Comparison of ENCODE assay signal across 14 cellular contexts in genomic region chr9:114178076-114178475, GRCh38. TPM values are rescaled to one million over a fixed set of nuclear protein-coding genes. Genes with fewer than 3 reads are reported as not detected.
A peak's percentile ranks its signal among the peaks of the same experiment; 100 is the strongest.
DNase-seq lines count a peak whose midpoint lies in the region; ATAC-seq and TF ChIP-seq lines count a peak whose summit lies in the region.
"Had no signal": no experiment of that assay in that cellular context is flagged by ENCODE, and none has a peak within 500 bp of the region (broad histone marks: within the 10 kb centered on the region; RNA-seq: fewer than 3 reads in every experiment).

No MANE protein-coding gene starts in this region.

- H3K27ac ChIP-seq in heart right ventricle, result peak overlapping the region in 9 of 10 donors; percentile 21 to 91 (median 78)
- H3K27ac ChIP-seq in esophagus muscularis mucosa (replicated peaks in 1 of 4), result peak overlapping the region in 3 of 4 donors; percentile 2 to 44 (median 35)
- H3K27ac ChIP-seq in osteoblast (ENCODE audit: low read depth, low read length), result no peak overlapping the region
- peak overlapping the region; percentile 88 for H3K27ac ChIP-seq in vagina
- H3K27ac ChIP-seq in prostate gland, result no peak overlapping the region

- no peaks in the 10 kb centered on the region for H3K79me2 ChIP-seq in osteoblast (ENCODE audit: insufficient read depth, low read length)

- H3K27me3 ChIP-seq in heart right ventricle (no peaks in the 10 kb centered on the region), esophagus muscularis mucosa (peaks cover 0 to 17% (median 0%) of the 10 kb centered on the region in 4 donors), osteoblast (ENCODE audit: insufficient read depth, low read length) (no peaks in the 10 kb centered on the region), vagina (no peaks in the 10 kb centered on the region), prostate gland (replicated peaks; ENCODE audit: insufficient read depth) (no peaks in the 10 kb centered on the region)

- H4K20me1 ChIP-seq in osteoblast (ENCODE audit: insufficient read depth, low read length), result peaks cover 15% of the 10 kb centered on the region

- no peak overlapping the region for H2AFZ ChIP-seq in osteoblast (ENCODE audit: low read length)

- WGBS in heart right ventricle, 2 donors, result 65 to 81% methylated on average over 8 of the region's 8 CpGs
- WGBS in esophagus muscularis mucosa, result 80% methylated on average over 8 of the region's 8 CpGs
- 85% methylated on average over 8 of the region's 8 CpGs for WGBS in prostate gland

- TF ChIP-seq POLR2A in esophagus muscularis mucosa (IDR thresholded peaks at IDR 0.05; ENCODE audit: low read depth), result no peak
- no peak for TF ChIP-seq POLR2A in vagina (IDR thresholded peaks at IDR 0.05)
- TF ChIP-seq POLR2A in prostate gland (IDR thresholded peaks at IDR 0.05), result no peak

- no peaks in the 10 kb centered on the region for H3K9me3 ChIP-seq in heart right ventricle
- H3K9me3 ChIP-seq in esophagus muscularis mucosa, result no peaks in the 10 kb centered on the region
- no peaks in the 10 kb centered on the region for H3K9me3 ChIP-seq in osteoblast (ENCODE audit: low read depth, low read length)
- H3K9me3 ChIP-seq in vagina, result no peaks in the 10 kb centered on the region
- no peaks in the 10 kb centered on the region for H3K9me3 ChIP-seq in prostate gland

- H3K4me3 ChIP-seq in heart right ventricle, result no peak overlapping the region
- H3K4me3 ChIP-seq in esophagus muscularis mucosa, result no peak overlapping the region
- no peak overlapping the region for H3K4me3 ChIP-seq in osteoblast (ENCODE audit: insufficient read depth, low read length)
- no peak overlapping the region for H3K4me3 ChIP-seq in vagina
- no peak overlapping the region for H3K4me3 ChIP-seq in prostate gland

- H3K36me3 ChIP-seq in heart right ventricle, result no peaks in the 10 kb centered on the region
- no peaks in the 10 kb centered on the region for H3K36me3 ChIP-seq in esophagus muscularis mucosa
- no peaks in the 10 kb centered on the region for H3K36me3 ChIP-seq in osteoblast (ENCODE audit: insufficient read depth, low read length)
- no peaks in the 10 kb centered on the region for H3K36me3 ChIP-seq in vagina
- H3K36me3 ChIP-seq in prostate gland, result no peaks in the 10 kb centered on the region

- intact Hi-C loops in heart right ventricle (cut with DNase I) (loop anchor here in 2 of 10 donors (2.0 to 5.0 kb wide), 2 partner anchors 29 to 34 kb away; no protein-coding TSS in a partner anchor), left ventricle myocardium superior (cut with micrococcal nuclease) (no loop called here), esophagus muscularis mucosa (cut with DNase I) (no loop called here), vagina (cut with DNase I) (no loop called here), prostate gland (cut with DNase I) (no loop called here)

- TF ChIP-seq CTCF in heart right ventricle (IDR thresholded peaks at IDR 0.05), result no peak
- no peak for TF ChIP-seq CTCF in esophagus muscularis mucosa (IDR thresholded peaks at IDR 0.05)
- no peak for TF ChIP-seq CTCF in osteoblast (IDR thresholded peaks at IDR 0.05; ENCODE audit: extremely low read depth, low read depth, low read length)
- TF ChIP-seq CTCF in vagina (IDR thresholded peaks at IDR 0.05), result no peak
- TF ChIP-seq CTCF in prostate gland (IDR thresholded peaks at IDR 0.05), result no peak

- H3K4me1 ChIP-seq in heart right ventricle, result peaks cover 26 to 96% (median 78%) of the 10 kb centered on the region in 9 donors
- H3K4me1 ChIP-seq in esophagus muscularis mucosa, result peaks cover 70 to 80% (median 76%) of the 10 kb centered on the region in 4 donors
- peaks cover 24% of the 10 kb centered on the region for H3K4me1 ChIP-seq in osteoblast (ENCODE audit: insufficient read depth, low read length)
- peaks cover 92% of the 10 kb centered on the region for H3K4me1 ChIP-seq in vagina
- H3K4me1 ChIP-seq in prostate gland (replicated peaks), result no peaks in the 10 kb centered on the region

- ATAC-seq in heart right ventricle, result no peak
- no peak for ATAC-seq in left ventricle myocardium superior
- ATAC-seq in HG02852 (IDR thresholded peaks at IDR 0.05; ENCODE audit: unreplicated experiment), result no peak
- ATAC-seq: activated T-cell treated with anti-CD3 and anti-CD28 coated beads, Interleukin-2, amount 50 U/mL, for 72 hours had no signal

- H3K4me2 ChIP-seq in osteoblast (ENCODE audit: insufficient read depth, low read length), result peak overlapping the region; percentile 51

- no peak for DNase-seq in heart right ventricle
- DNase-seq in left ventricle myocardium superior, result no peak
- no peak for DNase-seq in esophagus muscularis mucosa (ENCODE audit: extremely low spot score)
- DNase-seq in osteoblast (ENCODE audit: insufficient read length, low spot score, missing footprints), result no peak
- DNase-seq in vagina (ENCODE audit: extremely low spot score in 2 of 2), result no peak
- DNase-seq in NCI-H2029 (lab: John Stamatoyannopoulos, UW), result no peak
- DNase-seq in prostate gland (ENCODE audit: low spot score), result no peak
- DNase-seq: activated CD8-positive, alpha-beta memory T cell treated with anti-CD3 and anti-CD28 coated beads for 24 hours; activated T-cell treated with anti-CD3 and anti-CD28 coated beads, Interleukin-2, amount 50 U/mL, for 72 hours; Calu3; NCI-H1417 treated with DMSO at 0.1 percent for 48 hours; NCI-H524 treated with DMSO at 0.1 percent for 48 hours; stimulated activated naive CD4-positive, alpha-beta T cell had no signal

- TF ChIP-seq EP300 in esophagus muscularis mucosa (IDR thresholded peaks at IDR 0.05), result no peak

RNA-seq across cellular contexts. Expression of gene COL27A1, which starts 22.7 kb away (rescaled TPM):
- total RNA-seq in heart right ventricle (10 to 100 TPM in 2 of 10 donors, 1 to 10 TPM in 8; 4.1 to 11.5 (median 5.1) TPM), left ventricle myocardium superior (11.0 TPM), esophagus muscularis mucosa (1 to 10 TPM; 1.8 to 3.3 (median 2.7) TPM), osteoblast (10.1 and 11.8 TPM in 2 replicates), vagina (17.2 TPM), prostate gland (10 to 100 TPM in 1 of 2 donors, 1 to 10 TPM in 1; 8.7 to 54.8 TPM)
- polyA plus RNA-seq in heart right ventricle, result 10 to 100 TPM in 1 of 2 donors, 1 to 10 TPM in 1; 3.1 to 35.8 TPM

Comparison
In these comparisons a context has a peak if more than half of its experiments do, and no peak if none do; other contexts are left out.
1. H3K27ac ChIP-seq: peak in heart right ventricle (9 of 10), esophagus muscularis mucosa (3 of 4) and vagina (single experiment); none in osteoblast (single experiment) and prostate gland (0 of 2).